1 cellular context compared by ENCODE assay signal in genomic region chr4:183659029-183659870, GRCh38.
TF ChIP-seq lines count a peak whose summit lies in the region.

Gene RWDD4 (minus strand): TSS chr4:183659185. CDS start chr4:183658952, 233 bp downstream.
Gene TRAPPC11 (plus strand): TSS chr4:183659293. CDS start chr4:183663868, 4,575 bp downstream.

TF ChIP-seq in SK-N-SH, 30 proteins besides CTCF, POLR2A, EP300 and RAD21 (continued from another document):
- TF ChIP-seq IRF3 (IDR thresholded peaks at IDR 0.05; ENCODE audit: low read depth, low read length) (peak; percentile 62), MEF2A (IDR thresholded peaks at IDR 0.05; ENCODE audit: borderline replicate concordance, low read depth) (no peak), USF2 (IDR thresholded peaks at IDR 0.05; ENCODE audit: borderline replicate concordance, low read depth, low read length) (no peak), NFIC (IDR thresholded peaks at IDR 0.05; ENCODE audit: borderline replicate concordance) (0 out of 2 replicates have a peak, but pooled peaks have one; percentile 4), RXRA (IDR thresholded peaks at IDR 0.05; ENCODE audit: borderline replicate concordance, low read depth) (no peak), TCF12 (IDR thresholded peaks at IDR 0.05) (no peak), FOXJ3 (CRISPR knock-in tag; IDR thresholded peaks at IDR 0.05) (0 out of 2 replicates have a peak, but pooled peaks have one; percentile 47), USF1 (IDR thresholded peaks at IDR 0.05; ENCODE audit: borderline replicate concordance, low read depth) (no peak), YY1 (IDR thresholded peaks at IDR 0.05; ENCODE audit: low read depth) (no peak), TAF1 (IDR thresholded peaks at IDR 0.05; ENCODE audit: borderline replicate concordance, low read depth, low read length) (peak; percentile 53; the same call in 1 of the 2 replicates), NRF1 (IDR thresholded peaks at IDR 0.05; ENCODE audit: low read depth, low read length) (no peak), RFX5 (IDR thresholded peaks at IDR 0.05; ENCODE audit: low read length) (no peak), MAX (IDR thresholded peaks at IDR 0.05; ENCODE audit: low read depth) (peak; percentile 35; the same call in 1 of the 2 replicates), TEAD4 (IDR thresholded peaks at IDR 0.05; ENCODE audit: borderline replicate concordance, insufficient read depth) (no peak), MXI1 (IDR thresholded peaks at IDR 0.05; ENCODE audit: low read depth, low read length) (peak; percentile 76; the same call in 1 of the 2 replicates)
TF ChIP-seq in SK-N-SH: peak in this region for 14.
